Comparison of ENCODE assay signal across 17 cellular contexts in genomic region chr18:76505611-76506010, GRCh38.
"Had no signal": no experiment of that assay in that cellular context is flagged by ENCODE, and none has a peak within 500 bp of the region (broad histone marks: within the 10 kb centered on the region; RNA-seq: fewer than 3 reads in every experiment).

No MANE protein-coding gene starts in this region.

- H3K9me3 ChIP-seq: colonic mucosa, heart right ventricle had no signal

- H3K27me3 ChIP-seq: brain microvascular endothelial cell, colonic mucosa, heart right ventricle had no signal

- ATAC-seq: activated CD4-positive, alpha-beta T cell treated with anti-CD3 and anti-CD28 coated beads for 36 hours; heart right ventricle; left ventricle myocardium superior; WTC11 had no signal

- H3K27ac ChIP-seq: brain microvascular endothelial cell, colonic mucosa, heart right ventricle had no signal

- DNase-seq: activated CD4-positive, alpha-beta T cell treated with anti-CD3 and anti-CD28 coated beads for 36 hours; activated CD4-positive, alpha-beta T cell treated with anti-CD3 and anti-CD28 coated beads, Interleukin-2, amount 50 U/mL, for 48 hours; activated naive CD8-positive, alpha-beta T cell treated with anti-CD3 and anti-CD28 coated beads, Interleukin-2, amount 10 ng/mL, durations not matched to agents 7 days and 5 days; activated T-cell treated with anti-CD3 and anti-CD28 coated beads for 4 hours; aorta; brain microvascular endothelial cell; colonic mucosa; heart right ventricle; left ventricle myocardium superior; nephron progenitor cell; occipital lobe; retina; stimulated activated CD4-positive, alpha-beta T cell treated with anti-CD3 and anti-CD28 coated beads, Interleukin-12 subunit alpha, Interleukin-12 subunit beta, amount 100 ng/mL, for 4 hours; stimulated activated CD4-positive, alpha-beta T cell treated with anti-CD3 and anti-CD28 coated beads, Interleukin-1b, Interleukin-23, amount 100 ng/mL, for 48 hours; stimulated activated CD8-positive, alpha-beta memory T cell treated with anti-CD3 and anti-CD28 coated beads, Interleukin-4, amount 100 ng/mL, for 48 hours; stimulated activated naive CD4-positive, alpha-beta T cell had no signal

- H3K36me3 ChIP-seq: brain microvascular endothelial cell, colonic mucosa, heart right ventricle had no signal

- H3K4me1 ChIP-seq: colonic mucosa had no signal

- H3K4me3 ChIP-seq: colonic mucosa, heart right ventricle had no signal
